In the genomic region with DNA sequence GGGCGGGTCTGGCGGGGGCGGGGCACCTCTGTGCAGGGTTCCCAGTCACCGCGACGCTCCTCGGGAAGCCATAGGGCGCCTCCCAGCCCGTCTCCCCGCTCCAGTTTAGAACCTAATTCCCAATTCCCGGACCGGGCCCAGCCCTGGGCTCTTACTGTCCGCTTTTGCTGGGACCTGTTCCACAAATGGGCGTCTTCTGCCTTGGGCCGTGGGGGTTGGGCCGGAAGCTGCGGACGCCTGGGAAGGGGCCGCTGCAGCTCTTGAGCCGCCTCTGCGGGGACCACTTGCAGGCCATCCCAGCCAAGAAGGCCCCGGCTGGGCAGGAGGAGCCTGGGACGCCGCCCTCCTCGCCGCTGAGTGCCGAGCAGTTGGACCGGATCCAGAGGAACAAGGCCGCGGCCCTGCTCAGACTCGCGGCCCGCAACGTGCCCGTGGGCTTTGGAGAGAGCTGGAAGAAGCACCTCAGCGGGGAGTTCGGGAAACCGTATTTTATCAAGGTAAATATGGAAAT, we compare ENCODE assay signal across 1 cellular context.
TF ChIP-seq lines count a peak whose summit lies in the region.

No MANE protein-coding gene starts in this region.

TF ChIP-seq in HepG2, 621 proteins besides CTCF, POLR2A, EP300 and RAD21 (continued from another document):
- no peak for TF ChIP-seq TRAFD1 (CRISPR knock-in tag; IDR thresholded peaks at IDR 0.05; ENCODE audit: borderline replicate concordance)
- no peak for TF ChIP-seq ZBTB7A (CRISPR knock-in tag; IDR thresholded peaks at IDR 0.05)
- TF ChIP-seq ZNF138 (CRISPR knock-in tag; IDR thresholded peaks at IDR 0.05; ENCODE audit: low read depth) = 0 out of 2 replicates have a peak, but pooled peaks have one; percentile 15
- no peak for TF ChIP-seq PHF5A (CRISPR knock-in tag; IDR thresholded peaks at IDR 0.05; ENCODE audit: low read depth, unreplicated experiment)
- TF ChIP-seq MXD3 (CRISPR knock-in tag; IDR thresholded peaks at IDR 0.05) = no peak; the same call in 1 of the 2 replicates
- TF ChIP-seq ZFP37 (CRISPR knock-in tag; IDR thresholded peaks at IDR 0.05; ENCODE audit: borderline replicate concordance) = no peak
- TF ChIP-seq MBNL3 (CRISPR knock-in tag; conservative IDR thresholded peaks at IDR 0.05) = no peak
- no peak for TF ChIP-seq ZNF619 (CRISPR knock-in tag; IDR thresholded peaks at IDR 0.05)
- no peak for TF ChIP-seq TBL1XR1 (IDR thresholded peaks at IDR 0.05; ENCODE audit: borderline replicate concordance, low read length, partially characterized antibody)
- TF ChIP-seq, protein P1, sequence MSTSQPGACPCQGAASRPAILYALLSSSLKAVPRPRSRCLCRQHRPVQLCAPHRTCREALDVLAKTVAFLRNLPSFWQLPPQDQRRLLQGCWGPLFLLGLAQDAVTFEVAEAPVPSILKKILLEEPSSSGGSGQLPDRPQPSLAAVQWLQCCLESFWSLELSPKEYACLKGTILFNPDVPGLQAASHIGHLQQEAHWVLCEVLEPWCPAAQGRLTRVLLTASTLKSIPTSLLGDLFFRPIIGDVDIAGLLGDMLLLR (CRISPR knock-in tag; IDR thresholded peaks at IDR 0.05) = no peak
- TF ChIP-seq SIN3B (IDR thresholded peaks at IDR 0.05; ENCODE audit: low read length) = no peak
- TF ChIP-seq SP1 (IDR thresholded peaks at IDR 0.05) = no peak
- no peak for TF ChIP-seq SP1 (CRISPR knock-in tag; IDR thresholded peaks at IDR 0.05)
- TF ChIP-seq ZNF317 (CRISPR knock-in tag; IDR thresholded peaks at IDR 0.05) = no peak
- no peak for TF ChIP-seq SP2 (CRISPR knock-in tag; IDR thresholded peaks at IDR 0.05)
- no peak for TF ChIP-seq ARNT2 (CRISPR knock-in tag; IDR thresholded peaks at IDR 0.05; ENCODE audit: low read depth)
- TF ChIP-seq ZNF773 (CRISPR knock-in tag; IDR thresholded peaks at IDR 0.05; ENCODE audit: borderline replicate concordance) = peak; percentile 22; the same call in 1 of the 2 replicates
- TF ChIP-seq, protein P2, sequence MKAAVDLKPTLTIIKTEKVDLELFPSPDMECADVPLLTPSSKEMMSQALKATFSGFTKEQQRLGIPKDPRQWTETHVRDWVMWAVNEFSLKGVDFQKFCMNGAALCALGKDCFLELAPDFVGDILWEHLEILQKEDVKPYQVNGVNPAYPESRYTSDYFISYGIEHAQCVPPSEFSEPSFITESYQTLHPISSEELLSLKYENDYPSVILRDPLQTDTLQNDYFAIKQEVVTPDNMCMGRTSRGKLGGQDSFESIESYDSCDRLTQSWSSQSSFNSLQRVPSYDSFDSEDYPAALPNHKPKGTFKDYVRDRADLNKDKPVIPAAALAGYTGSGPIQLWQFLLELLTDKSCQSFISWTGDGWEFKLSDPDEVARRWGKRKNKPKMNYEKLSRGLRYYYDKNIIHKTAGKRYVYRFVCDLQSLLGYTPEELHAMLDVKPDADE (CRISPR knock-in tag; IDR thresholded peaks at IDR 0.05) = no peak
- no peak for TF ChIP-seq HNF1B (CRISPR knock-in tag; IDR thresholded peaks at IDR 0.05)
